16 cellular contexts compared by ENCODE assay signal in the genomic region with DNA sequence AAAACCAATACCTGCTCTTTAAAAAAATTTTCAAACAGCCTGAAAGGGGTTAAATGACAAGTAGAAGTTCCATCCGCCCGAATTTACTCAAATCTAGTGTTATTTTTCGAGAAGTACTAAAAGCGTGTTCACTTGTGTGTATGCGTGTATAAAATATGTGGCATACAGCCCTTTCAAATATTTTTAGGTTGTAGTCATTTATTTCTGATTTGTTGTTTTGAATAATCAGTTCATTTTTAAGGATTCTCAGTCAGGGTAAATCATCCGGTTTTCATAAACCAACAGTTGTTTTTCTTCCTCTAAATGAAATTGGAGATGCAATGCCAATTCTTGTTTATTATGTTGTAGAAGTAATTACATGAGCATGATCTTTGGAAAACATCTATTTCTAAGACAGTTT. TPM values are rescaled to one million over a fixed set of nuclear protein-coding genes. Genes with fewer than 3 reads are reported as not detected.
DNase-seq lines count a peak whose midpoint lies in the region; ATAC-seq and TF ChIP-seq lines count a peak whose summit lies in the region.
"Had no signal": no experiment of that assay in that cellular context is flagged by ENCODE, and none has a peak within 500 bp of the region (broad histone marks: within the 10 kb centered on the region; RNA-seq: fewer than 3 reads in every experiment).

No MANE protein-coding gene starts in this region.

- H3K4me1 ChIP-seq in skeletal muscle tissue (ENCODE audit: control insufficient read depth in 3 of 3, insufficient read depth in 3 of 3, low read length in 3 of 3): peaks cover 69 to 77% (median 77%) of the 10 kb centered on the region in 3 donors
- peaks cover under 1 to 42% of the 10 kb centered on the region in 2 donors for H3K4me1 ChIP-seq in adrenal gland (replicated peaks in 1 of 2)

- peaks cover 5% of the 10 kb centered on the region; the same call in 1 of the 2 replicates for H3K36me3 Mint-ChIP-seq in WTC11
- H3K36me3 Mint-ChIP-seq in activated naive CD8-positive, alpha-beta T cell treated with anti-CD3 and anti-CD28 coated beads, Interleukin-2, amount 50 U/mL, for 24 hours (ENCODE audit: low read depth): peaks cover 34% of the 10 kb centered on the region

- POLR2A ChIA-PET in WTC11 (lab: Charles Lee): no interaction called here

- H3K4me3 Mint-ChIP-seq in WTC11: no peak overlapping the region
- no peak overlapping the region for H3K4me3 Mint-ChIP-seq in activated naive CD8-positive, alpha-beta T cell treated with anti-CD3 and anti-CD28 coated beads, Interleukin-2, amount 50 U/mL, for 24 hours
- H3K4me3 Mint-ChIP-seq: activated naive CD4-positive, alpha-beta T cell treated with anti-CD3 and anti-CD28 coated beads for 36 hours; H9; neural crest cell; stimulated activated naive CD8-positive, alpha-beta T cell treated with anti-CD3 and anti-CD28 coated beads, Interleukin-15, amount 100 ng/mL, for 72 hours had no signal

- H3K4me1 Mint-ChIP-seq in WTC11: peaks cover 63% of the 10 kb centered on the region
- H3K4me1 Mint-ChIP-seq in activated naive CD8-positive, alpha-beta T cell treated with anti-CD3 and anti-CD28 coated beads, Interleukin-2, amount 50 U/mL, for 24 hours: peaks cover 42% of the 10 kb centered on the region

- H3K36me3 ChIP-seq in skeletal muscle tissue (ENCODE audit: control insufficient read depth in 3 of 3, insufficient read depth in 3 of 3, low read length in 3 of 3) (peaks cover 0 to 6% (median 0%) of the 10 kb centered on the region in 3 donors), adrenal gland (replicated peaks in 1 of 2) (no peaks in the 10 kb centered on the region)
- H3K36me3 ChIP-seq: right lobe of liver had no signal

- H3K27ac Mint-ChIP-seq in WTC11: peak overlapping the region; percentile 77
- no peak overlapping the region for H3K27ac Mint-ChIP-seq in activated naive CD8-positive, alpha-beta T cell treated with anti-CD3 and anti-CD28 coated beads, Interleukin-2, amount 50 U/mL, for 24 hours
- H3K27ac Mint-ChIP-seq: activated naive CD4-positive, alpha-beta T cell treated with anti-CD3 and anti-CD28 coated beads for 36 hours; stimulated activated naive CD8-positive, alpha-beta T cell treated with anti-CD3 and anti-CD28 coated beads, Interleukin-15, amount 100 ng/mL, for 72 hours had no signal

- ATAC-seq in WTC11: no peak
- no peak for ATAC-seq in activated naive CD8-positive, alpha-beta T cell treated with anti-CD3 and anti-CD28 coated beads, Interleukin-2, amount 50 U/mL, for 24 hours
- ATAC-seq: stimulated activated naive CD8-positive, alpha-beta T cell treated with anti-CD3 and anti-CD28 coated beads, Interleukin-15, amount 100 ng/mL, for 72 hours had no signal

- TF ChIP-seq CTCF in WTC11 (IDR thresholded peaks at IDR 0.05) (no peak), foreskin fibroblast (IDR thresholded peaks at IDR 0.05; ENCODE audit: low read depth, low read length) (no peak), adrenal gland (IDR thresholded peaks at IDR 0.05) (no peak)

- 63 to 72% (median 66%) methylated on average over 6 of the region's 6 CpGs for WGBS in adrenal gland, 4 donors

- TF ChIP-seq POLR2A in adrenal gland (IDR thresholded peaks at IDR 0.05): no peak

- H3K27me3 Mint-ChIP-seq in WTC11 (ENCODE audit: low read depth): no peaks in the 10 kb centered on the region
- no peaks in the 10 kb centered on the region for H3K27me3 Mint-ChIP-seq in activated naive CD8-positive, alpha-beta T cell treated with anti-CD3 and anti-CD28 coated beads, Interleukin-2, amount 50 U/mL, for 24 hours
- H3K27me3 Mint-ChIP-seq: stimulated activated naive CD8-positive, alpha-beta T cell treated with anti-CD3 and anti-CD28 coated beads, Interleukin-15, amount 100 ng/mL, for 72 hours had no signal

- no peaks in the 10 kb centered on the region for H3K9me3 ChIP-seq in skeletal muscle tissue (ENCODE audit: control insufficient read depth in 3 of 3, low read length in 3 of 3)
- no peaks in the 10 kb centered on the region for H3K9me3 ChIP-seq in adrenal gland (replicated peaks in 1 of 3)
- H3K9me3 ChIP-seq: BLaER1, right lobe of liver had no signal

- CTCF ChIA-PET in WTC11 (lab: Charles Lee): interaction anchor here (1.3 to 1.5 kb wide), 2 partner anchors 11 to 47 kb away, joined by 3 to 4 read pairs; no protein-coding TSS in a partner anchor

- H3K4me3 ChIP-seq in foreskin fibroblast (ENCODE audit: low read depth in 1 of 2, low read length in 2 of 2): no peak overlapping the region
- H3K4me3 ChIP-seq in skeletal muscle tissue (ENCODE audit: low read length in 3 of 3): no peak overlapping the region
- H3K4me3 ChIP-seq in adrenal gland: no peak overlapping the region
- H3K4me3 ChIP-seq: BLaER1, right lobe of liver had no signal

- DNase-seq in EH (ENCODE audit: low read depth) (peak; percentile 66), WTC11 (ENCODE audit: low spot score) (no peak), foreskin fibroblast (peak; percentile 33 to 63), adrenal gland (no peak), NCI-H774 (lab: John Stamatoyannopoulos, UW) (no peak), kidney glomerular epithelial cell (lab: John Stamatoyannopoulos, UW) (no peak)
- DNase-seq in activated naive CD8-positive, alpha-beta T cell treated with anti-CD3 and anti-CD28 coated beads, Interleukin-2, amount 50 U/mL, for 24 hours: no peak
- DNase-seq: activated naive CD4-positive, alpha-beta T cell treated with anti-CD3 and anti-CD28 coated beads for 36 hours; H9; NCI-H1417; stimulated activated naive CD8-positive, alpha-beta T cell treated with anti-CD3 and anti-CD28 coated beads, Interleukin-15, amount 100 ng/mL, for 72 hours had no signal

- no peaks in the 10 kb centered on the region for H3K9me3 Mint-ChIP-seq in WTC11
- H3K9me3 Mint-ChIP-seq in activated naive CD8-positive, alpha-beta T cell treated with anti-CD3 and anti-CD28 coated beads, Interleukin-2, amount 50 U/mL, for 24 hours: no peaks in the 10 kb centered on the region
- H3K9me3 Mint-ChIP-seq: activated naive CD4-positive, alpha-beta T cell treated with anti-CD3 and anti-CD28 coated beads for 36 hours; H9; neural crest cell; stimulated activated naive CD8-positive, alpha-beta T cell treated with anti-CD3 and anti-CD28 coated beads, Interleukin-15, amount 100 ng/mL, for 72 hours had no signal

- H3K27ac ChIP-seq in skeletal muscle tissue (ENCODE audit: low read depth, low read length): peak overlapping the region; percentile 40
- peak overlapping the region in 1 of 5 donors; percentile 28 for H3K27ac ChIP-seq in adrenal gland
- H3K27ac ChIP-seq: KMS-11 had no signal

- intact Hi-C loops in adrenal gland (cut with DNase I): no loop called here

- H3K27me3 ChIP-seq in skeletal muscle tissue (ENCODE audit: control insufficient read depth in 3 of 3, insufficient read depth in 3 of 3, low read length in 3 of 3): no peaks in the 10 kb centered on the region
- no peaks in the 10 kb centered on the region for H3K27me3 ChIP-seq in adrenal gland
- H3K27me3 ChIP-seq: BLaER1, right lobe of liver had no signal

- H3K9ac ChIP-seq in skeletal muscle tissue (ENCODE audit: low read depth in 1 of 3, low read length in 3 of 3): no peak overlapping the region
- H3K9ac ChIP-seq: KMS-11 had no signal

TF ChIP-seq in WTC11, 78 proteins besides CTCF, POLR2A, EP300 and RAD21 (continues in another document):
- TF ChIP-seq CREB1 (CRISPR knock-in tag; IDR thresholded peaks at IDR 0.05): no peak
- TF ChIP-seq CBFB (CRISPR knock-in tag; IDR thresholded peaks at IDR 0.05; ENCODE audit: low read depth): no peak
- TF ChIP-seq ZBTB21 (CRISPR knock-in tag; IDR thresholded peaks at IDR 0.05; ENCODE audit: borderline replicate concordance): no peak
- TF ChIP-seq, protein P1, sequence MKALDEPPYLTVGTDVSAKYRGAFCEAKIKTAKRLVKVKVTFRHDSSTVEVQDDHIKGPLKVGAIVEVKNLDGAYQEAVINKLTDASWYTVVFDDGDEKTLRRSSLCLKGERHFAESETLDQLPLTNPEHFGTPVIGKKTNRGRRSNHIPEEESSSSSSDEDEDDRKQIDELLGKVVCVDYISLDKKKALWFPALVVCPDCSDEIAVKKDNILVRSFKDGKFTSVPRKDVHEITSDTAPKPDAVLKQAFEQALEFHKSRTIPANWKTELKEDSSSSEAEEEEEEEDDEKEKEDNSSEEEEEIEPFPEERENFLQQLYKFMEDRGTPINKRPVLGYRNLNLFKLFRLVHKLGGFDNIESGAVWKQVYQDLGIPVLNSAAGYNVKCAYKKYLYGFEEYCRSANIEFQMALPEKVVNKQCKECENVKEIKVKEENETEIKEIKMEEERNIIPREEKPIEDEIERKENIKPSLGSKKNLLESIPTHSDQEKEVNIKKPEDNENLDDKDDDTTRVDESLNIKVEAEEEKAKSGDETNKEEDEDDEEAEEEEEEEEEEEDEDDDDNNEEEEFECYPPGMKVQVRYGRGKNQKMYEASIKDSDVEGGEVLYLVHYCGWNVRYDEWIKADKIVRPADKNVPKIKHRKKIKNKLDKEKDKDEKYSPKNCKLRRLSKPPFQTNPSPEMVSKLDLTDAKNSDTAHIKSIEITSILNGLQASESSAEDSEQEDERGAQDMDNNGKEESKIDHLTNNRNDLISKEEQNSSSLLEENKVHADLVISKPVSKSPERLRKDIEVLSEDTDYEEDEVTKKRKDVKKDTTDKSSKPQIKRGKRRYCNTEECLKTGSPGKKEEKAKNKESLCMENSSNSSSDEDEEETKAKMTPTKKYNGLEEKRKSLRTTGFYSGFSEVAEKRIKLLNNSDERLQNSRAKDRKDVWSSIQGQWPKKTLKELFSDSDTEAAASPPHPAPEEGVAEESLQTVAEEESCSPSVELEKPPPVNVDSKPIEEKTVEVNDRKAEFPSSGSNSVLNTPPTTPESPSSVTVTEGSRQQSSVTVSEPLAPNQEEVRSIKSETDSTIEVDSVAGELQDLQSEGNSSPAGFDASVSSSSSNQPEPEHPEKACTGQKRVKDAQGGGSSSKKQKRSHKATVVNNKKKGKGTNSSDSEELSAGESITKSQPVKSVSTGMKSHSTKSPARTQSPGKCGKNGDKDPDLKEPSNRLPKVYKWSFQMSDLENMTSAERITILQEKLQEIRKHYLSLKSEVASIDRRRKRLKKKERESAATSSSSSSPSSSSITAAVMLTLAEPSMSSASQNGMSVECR (CRISPR knock-in tag; IDR thresholded peaks at IDR 0.05; ENCODE audit: borderline replicate concordance): no peak
- TF ChIP-seq EMX1 (CRISPR knock-in tag; IDR thresholded peaks at IDR 0.05): no peak
- TF ChIP-seq, protein P2, sequence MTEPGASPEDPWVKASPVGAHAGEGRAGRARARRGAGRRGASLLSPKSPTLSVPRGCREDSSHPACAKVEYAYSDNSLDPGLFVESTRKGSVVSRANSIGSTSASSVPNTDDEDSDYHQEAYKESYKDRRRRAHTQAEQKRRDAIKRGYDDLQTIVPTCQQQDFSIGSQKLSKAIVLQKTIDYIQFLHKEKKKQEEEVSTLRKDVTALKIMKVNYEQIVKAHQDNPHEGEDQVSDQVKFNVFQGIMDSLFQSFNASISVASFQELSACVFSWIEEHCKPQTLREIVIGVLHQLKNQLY (CRISPR knock-in tag; IDR thresholded peaks at IDR 0.05): no peak

RNA-seq across cellular contexts. Expression of gene SUN1, which starts 6.9 kb away (rescaled TPM):
- total RNA-seq in WTC11 (2021): 149 to 158 TPM (median 156 TPM) in 3 replicates
- total RNA-seq in skeletal muscle tissue: 180 TPM
- total RNA-seq in adrenal gland: 100 to 1,000 TPM in 4 of 8 donors, 10 to 100 TPM in 4; 79.1 to 122 (median 99.9) TPM
- polyA plus RNA-seq in adrenal gland: 100 to 1,000 TPM in 2 of 3 donors, 10 to 100 TPM in 1; 28.7 to 114 (median 105) TPM

RNA-seq across cellular contexts. Expression of gene GET4, which starts 51.0 kb away (rescaled TPM):
- total RNA-seq in WTC11 (2021) (73.0 to 82.0 TPM (median 73.4 TPM) in 3 replicates), skeletal muscle tissue (25.1 TPM), adrenal gland (100 to 1,000 TPM in 1 of 8 donors, 10 to 100 TPM in 7; 44.7 to 190 (median 69.1) TPM)
- 100 to 1,000 TPM in 2 of 3 donors, 10 to 100 TPM in 1; 38.3 to 166 (median 164) TPM for polyA plus RNA-seq in adrenal gland

Comparison
In these comparisons a context has a peak if more than half of its experiments do, and no peak if none do; other contexts are left out.
1. DNase-seq: peak in EH (single experiment) and foreskin fibroblast (2 of 2); none in WTC11 (single experiment), activated naive CD8-positive, alpha-beta T cell treated with anti-CD3 and anti-CD28 coated beads, Interleukin-2, amount 50 U/mL, for 24 hours (single experiment), adrenal gland (0 of 7), NCI-H774 (single experiment) and kidney glomerular epithelial cell (single experiment).